ENCODE assay signal across 1 cellular context in the genomic region with DNA sequence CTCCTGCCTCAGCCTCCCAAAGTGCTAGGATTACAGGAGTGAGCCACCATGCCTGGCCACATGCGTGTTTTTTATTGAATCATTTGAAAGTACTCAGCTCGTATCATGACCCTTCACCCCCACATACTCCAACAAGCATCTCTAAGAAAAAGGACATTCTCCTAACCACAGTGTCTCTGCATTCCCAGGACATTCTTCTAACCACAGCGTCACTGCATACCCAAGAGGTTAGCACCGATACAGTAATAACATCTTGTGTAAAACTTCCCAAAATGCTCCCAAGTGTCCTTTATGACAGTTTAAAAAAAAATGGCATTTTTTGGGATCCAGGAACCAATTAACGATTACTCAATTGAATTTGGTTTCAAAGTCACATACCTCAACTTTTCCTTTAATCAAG.
TF ChIP-seq lines count a peak whose summit lies in the region.

No MANE protein-coding gene starts in this region.

TF ChIP-seq in HCT116, 20 proteins besides CTCF, POLR2A, EP300 and RAD21 (continued from another document):
- TF ChIP-seq REST (IDR thresholded peaks at IDR 0.05; ENCODE audit: low read depth): no peak
- no peak for TF ChIP-seq FOSL1 (IDR thresholded peaks at IDR 0.05; ENCODE audit: low read depth)
- TF ChIP-seq POLR2AphosphoS5 (IDR thresholded peaks at IDR 0.05; ENCODE audit: low read depth, low read length): no peak
- no peak for TF ChIP-seq YY1 (IDR thresholded peaks at IDR 0.05; ENCODE audit: extremely low read depth, insufficient replicate concordance, low read depth, low read length)
- no peak for TF ChIP-seq CEBPB (IDR thresholded peaks at IDR 0.05; ENCODE audit: low read depth)
- TF ChIP-seq SIN3A (IDR thresholded peaks at IDR 0.05; ENCODE audit: low read depth): no peak
